8 cellular contexts compared by ENCODE assay signal in genomic region chr20:44388466-44389023, GRCh38. TPM values are rescaled to one million over a fixed set of nuclear protein-coding genes. Genes with fewer than 3 reads are reported as not detected.
DNase-seq lines count a peak whose midpoint lies in the region; ATAC-seq and TF ChIP-seq lines count a peak whose summit lies in the region.

No MANE protein-coding gene starts in this region.

- BruUV-seq in PC-3 (replicated peaks; lab: Mats Ljungman, UMichigan): no TSS peak

- H3K9me3 ChIP-seq in PC-3 (ENCODE audit: low read length) (no peaks in the 10 kb centered on the region), fibroblast of lung (ENCODE audit: control insufficient read depth, insufficient read depth, low read depth, low read length) (no peaks in the 10 kb centered on the region)

- no peaks in the 10 kb centered on the region for H3K9me3 Mint-ChIP-seq in natural killer cell treated with Interleukin-12 subunit alpha and Interleukin-12 subunit beta and Interleukin-15 and Interleukin-18, amount 100 ng/mL, for 72 hours

- intact Hi-C loops in PC-3 (cut with micrococcal nuclease): loop anchor here (1.0 to 5.0 kb wide), 4 partner anchors 72 to 344 kb away; no protein-coding TSS in a partner anchor

- H3K27me3 ChIP-seq in PC-3 (ENCODE audit: low read length) (no peaks in the 10 kb centered on the region), fibroblast of lung (ENCODE audit: control insufficient read depth, insufficient read depth, low read length) (no peaks in the 10 kb centered on the region)

- H3K4me2 ChIP-seq in PC-3 (ENCODE audit: low read length) (peak overlapping the region; percentile 73), fibroblast of lung (ENCODE audit: extremely low read depth, insufficient read depth, low read length) (no peak overlapping the region)

- peaks cover 12% of the 10 kb centered on the region for H3K4me1 ChIP-seq in PC-3 (ENCODE audit: insufficient read depth, low read length)
- no peaks in the 10 kb centered on the region for H3K4me1 ChIP-seq in fibroblast of lung (ENCODE audit: control insufficient read depth, extremely low read depth, insufficient read depth, low read length)

- H3F3A ChIP-seq in PC-3 (ENCODE audit: low read length, unreplicated experiment): no peaks in the 10 kb centered on the region

- H4K20me1 ChIP-seq in PC-3 (ENCODE audit: low read length) (no peaks in the 10 kb centered on the region), fibroblast of lung (ENCODE audit: control insufficient read depth, extremely low read depth, insufficient read depth, low read length) (no peaks in the 10 kb centered on the region)

- peaks cover 5 to 12% of the 10 kb centered on the region in 2 donors for H3K4me1 Mint-ChIP-seq in natural killer cell treated with Interleukin-12 subunit alpha and Interleukin-12 subunit beta and Interleukin-15 and Interleukin-18, amount 100 ng/mL, for 72 hours (ENCODE audit: low read depth in 2 of 2)

- H3K79me2 ChIP-seq in PC-3 (ENCODE audit: low read length) (no peaks in the 10 kb centered on the region), fibroblast of lung (ENCODE audit: control insufficient read depth, insufficient read depth, low read length) (no peaks in the 10 kb centered on the region)

- H3K4me3 ChIP-seq in PC-3 (ENCODE audit: low read length): peak overlapping the region; percentile 45
- H3K4me3 ChIP-seq in fibroblast of lung (replicated peaks in 1 of 4; ENCODE audit: control extremely low read depth in 1 of 4, insufficient read depth in 1 of 4, low read depth in 3 of 4, low read length in 4 of 4): no peak overlapping the region

- peak; percentile 78 for ATAC-seq in PC-3
- ATAC-seq in natural killer cell treated with Interleukin-12 subunit alpha and Interleukin-12 subunit beta and Interleukin-15 and Interleukin-18, amount 100 ng/mL, for 72 hours: peak; percentile 88 to 92
- no peak for ATAC-seq in HG03521 (IDR thresholded peaks at IDR 0.05; ENCODE audit: unreplicated experiment)

- no peak overlapping the region for H3K27ac ChIP-seq in PC-3 (ENCODE audit: low read length)
- no peak overlapping the region for H3K27ac ChIP-seq in fibroblast of lung (ENCODE audit: insufficient read depth, low read length)

- no peaks in the 10 kb centered on the region for H3K36me3 Mint-ChIP-seq in natural killer cell treated with Interleukin-12 subunit alpha and Interleukin-12 subunit beta and Interleukin-15 and Interleukin-18, amount 100 ng/mL, for 72 hours

- CTCF ChIA-PET in PC-3 (lab: Charles Lee): interaction anchor here (0.9 to 1.0 kb wide), 2 partner anchors 73 to 170 kb away, joined by 3 read pairs; no protein-coding TSS in a partner anchor

- no peak overlapping the region for H3K27ac Mint-ChIP-seq in natural killer cell treated with Interleukin-12 subunit alpha and Interleukin-12 subunit beta and Interleukin-15 and Interleukin-18, amount 100 ng/mL, for 72 hours

- no peaks in the 10 kb centered on the region for H3K36me3 ChIP-seq in PC-3 (ENCODE audit: low read depth, low read length)
- no peaks in the 10 kb centered on the region for H3K36me3 ChIP-seq in fibroblast of lung (ENCODE audit: control insufficient read depth, insufficient read depth, low read length)

- peak overlapping the region; percentile 58 for H2AFZ ChIP-seq in PC-3 (ENCODE audit: low read length)
- no peak overlapping the region for H2AFZ ChIP-seq in fibroblast of lung (ENCODE audit: low read length)

- POLR2A ChIA-PET in PC-3 (lab: Charles Lee; ENCODE audit: unreplicated experiment): no interaction called here

- H3K9me2 ChIP-seq in PC-3 (replicated peaks; ENCODE audit: low read length): no peaks in the 10 kb centered on the region

- DNase-seq in GM10266 (ENCODE audit: extremely low spot score) (peak; percentile 81), HS-5 (ENCODE audit: low read depth) (peak; percentile 73), PC-3 (peak; percentile 91), activated T-cell treated with anti-CD3 and anti-CD28 coated beads for 4 hours (peak; percentile 48), fibroblast of lung (ENCODE audit: low read depth in 2 of 2) (peak; percentile 65 to 80)
- DNase-seq in natural killer cell treated with Interleukin-12 subunit alpha and Interleukin-12 subunit beta and Interleukin-15 and Interleukin-18, amount 100 ng/mL, for 72 hours (ENCODE audit: low spot score): peak; percentile 81
- peak; percentile 54 for DNase-seq in stimulated activated naive CD4-positive, alpha-beta T cell treated with Interleukin-2 at 50 U/mL for 16 hours (lab: John Stamatoyannopoulos, UW)

- no peak overlapping the region for H3K4me3 Mint-ChIP-seq in natural killer cell treated with Interleukin-12 subunit alpha and Interleukin-12 subunit beta and Interleukin-15 and Interleukin-18, amount 100 ng/mL, for 72 hours

- TF ChIP-seq CTCF in GM10266 (IDR thresholded peaks at IDR 0.05; ENCODE audit: control insufficient read depth, insufficient read depth, low read depth, missing control alignments) (peak; percentile 82), PC-3 (conservative IDR thresholded peaks at IDR 0.05; ENCODE audit: low read depth, low read length) (peak; percentile 97), fibroblast of lung (conservative IDR thresholded peaks at IDR 0.05 in 1 of 2, IDR thresholded peaks at IDR 0.05 in 1 of 2; ENCODE audit: low read depth in 1 of 2, low read length in 2 of 2) (peak; percentile 80 to 91)

- H3K9ac ChIP-seq in PC-3 (ENCODE audit: low read length): no peak overlapping the region
- no peak overlapping the region for H3K9ac ChIP-seq in fibroblast of lung (ENCODE audit: insufficient read depth, low read length)

- H3K27me3 Mint-ChIP-seq in natural killer cell treated with Interleukin-12 subunit alpha and Interleukin-12 subunit beta and Interleukin-15 and Interleukin-18, amount 100 ng/mL, for 72 hours: peaks cover 0 to 12% of the 10 kb centered on the region in 2 donors

RNA-seq across cellular contexts. Expression of gene HNF4A, which starts 33.0 kb away (rescaled TPM):
- total RNA-seq in PC-3 (2014; rRNA removed): not detected in 2 replicates
- not detected in 2 replicates for total RNA-seq in fibroblast of lung
- not detected in 2 replicates for polyA plus RNA-seq in fibroblast of lung
- polyA plus RNA-seq in fibroblast of lung (2012): not detected in 2 replicates
- polyA minus RNA-seq in fibroblast of lung (ENCODE audit: low replicate concordance): 0.35 TPM in 1 of 2 replicates, not detected in the other
- not detected for total RNA-seq in natural killer cell treated with Interleukin-12 subunit alpha and Interleukin-12 subunit beta and Interleukin-15 and Interleukin-18, amount 100 ng/mL, for 72 hours

RNA-seq across cellular contexts. Expression of gene R3HDML, which starts 51.7 kb away (rescaled TPM):
- total RNA-seq in PC-3 (2014; rRNA removed) (not detected in 2 replicates), fibroblast of lung (not detected in 2 replicates)
- polyA plus RNA-seq in fibroblast of lung: not detected in 2 replicates
- polyA plus RNA-seq in fibroblast of lung (2012): not detected in 2 replicates
- polyA minus RNA-seq in fibroblast of lung (ENCODE audit: low replicate concordance): not detected in 2 replicates
- not detected for total RNA-seq in natural killer cell treated with Interleukin-12 subunit alpha and Interleukin-12 subunit beta and Interleukin-15 and Interleukin-18, amount 100 ng/mL, for 72 hours
